ENCODE assay signal across 9 cellular contexts in genomic region chr7:471866-472639, GRCh38. TPM values are rescaled to one million over a fixed set of nuclear protein-coding genes. Genes with fewer than 3 reads are reported as not detected.
A peak's percentile ranks its signal among the peaks of the same experiment; 100 is the strongest.
DNase-seq lines count a peak whose midpoint lies in the region; ATAC-seq and TF ChIP-seq lines count a peak whose summit lies in the region.
"Had no signal": no experiment of that assay in that cellular context is flagged by ENCODE, and none has a peak within 500 bp of the region (broad histone marks: within the 10 kb centered on the region; RNA-seq: fewer than 3 reads in every experiment).

No MANE protein-coding gene starts in this region.

- peak; percentile 29 for ATAC-seq in activated naive CD8-positive, alpha-beta T cell treated with anti-CD3 and anti-CD28 coated beads, Interleukin-2, amount 50 U/mL, for 24 hours
- ATAC-seq in heart right ventricle (peak; percentile 67 to 94 (median 89)), HG03565 (IDR thresholded peaks at IDR 0.05; ENCODE audit: unreplicated experiment) (no peak), HG03439 (IDR thresholded peaks at IDR 0.05; ENCODE audit: unreplicated experiment) (no peak)

- WGBS in heart right ventricle, 2 donors, result 40 to 53% methylated on average over 26 of the region's 26 CpGs

- peak overlapping the region in 9 of 10 donors; percentile 17 to 72 (median 53) for H3K27ac ChIP-seq in heart right ventricle

- DNase-seq in ELF-1 (ENCODE audit: low read depth, low spot score), result peak; percentile 57
- no peak for DNase-seq in activated naive CD8-positive, alpha-beta T cell treated with anti-CD3 and anti-CD28 coated beads, Interleukin-2, amount 50 U/mL, for 24 hours
- peak; percentile 83 to 84 for DNase-seq in heart right ventricle
- peak; percentile 83 for DNase-seq in renal cortical epithelial cell (ENCODE audit: low read depth)
- no peak for DNase-seq in stimulated activated CD8-positive, alpha-beta memory T cell treated with anti-CD3 and anti-CD28 coated beads, Interleukin-4, amount 100 ng/mL, for 48 hours
- DNase-seq in NOMO-1 treated with dmso at 0.1 percent for 144 hours (lab: John Stamatoyannopoulos, UW; ENCODE audit: unreplicated experiment), result no peak
- DNase-seq: NCI-H526 treated with DMSO at 0.1 percent for 48 hours had no signal

- H3K9me3 Mint-ChIP-seq in activated naive CD8-positive, alpha-beta T cell treated with anti-CD3 and anti-CD28 coated beads, Interleukin-2, amount 50 U/mL, for 24 hours, result peaks cover 17% of the 10 kb centered on the region

- no peak overlapping the region for H3K4me3 ChIP-seq in heart right ventricle

- no peak overlapping the region for H3K4me3 Mint-ChIP-seq in activated naive CD8-positive, alpha-beta T cell treated with anti-CD3 and anti-CD28 coated beads, Interleukin-2, amount 50 U/mL, for 24 hours

- no peak overlapping the region for H3K27ac Mint-ChIP-seq in activated naive CD8-positive, alpha-beta T cell treated with anti-CD3 and anti-CD28 coated beads, Interleukin-2, amount 50 U/mL, for 24 hours

- no peaks in the 10 kb centered on the region for H3K36me3 Mint-ChIP-seq in activated naive CD8-positive, alpha-beta T cell treated with anti-CD3 and anti-CD28 coated beads, Interleukin-2, amount 50 U/mL, for 24 hours (ENCODE audit: low read depth)

- peaks cover 12% of the 10 kb centered on the region for H3K4me1 Mint-ChIP-seq in activated naive CD8-positive, alpha-beta T cell treated with anti-CD3 and anti-CD28 coated beads, Interleukin-2, amount 50 U/mL, for 24 hours

- TF ChIP-seq CTCF in heart right ventricle (IDR thresholded peaks at IDR 0.05), result no peak

- H3K27me3 Mint-ChIP-seq in activated naive CD8-positive, alpha-beta T cell treated with anti-CD3 and anti-CD28 coated beads, Interleukin-2, amount 50 U/mL, for 24 hours, result no peaks in the 10 kb centered on the region

- H3K4me1 ChIP-seq in heart right ventricle, result peaks cover 6 to 25% (median 13%) of the 10 kb centered on the region in 9 donors

- H3K36me3 ChIP-seq in heart right ventricle, result no peaks in the 10 kb centered on the region

- intact Hi-C loops in heart right ventricle (cut with DNase I), result no loop called here

- peaks cover 0 to 23% (median 3%) of the 10 kb centered on the region in 11 donors for H3K9me3 ChIP-seq in heart right ventricle

- no peaks in the 10 kb centered on the region for H3K27me3 ChIP-seq in heart right ventricle

RNA-seq across cellular contexts. Expression of gene PDGFA, which starts 47.6 kb away (rescaled TPM):
- total RNA-seq in heart right ventricle, result 10 to 100 TPM; 16.7 to 38.5 (median 27.9) TPM
- polyA plus RNA-seq in heart right ventricle, result 10 to 100 TPM; 14.3 to 18.3 TPM
- total RNA-seq in renal cortical epithelial cell, result 33.5 and 54.3 TPM in 2 replicates

Comparison
In these comparisons a context has a peak if more than half of its experiments do, and no peak if none do; other contexts are left out.
1. DNase-seq: peak in ELF-1 (single experiment), heart right ventricle (2 of 2) and renal cortical epithelial cell (single experiment); none in activated naive CD8-positive, alpha-beta T cell treated with anti-CD3 and anti-CD28 coated beads, Interleukin-2, amount 50 U/mL, for 24 hours (single experiment), stimulated activated CD8-positive, alpha-beta memory T cell treated with anti-CD3 and anti-CD28 coated beads, Interleukin-4, amount 100 ng/mL, for 48 hours (single experiment) and NOMO-1 treated with dmso at 0.1 percent for 144 hours (single experiment).
2. ATAC-seq: peak in activated naive CD8-positive, alpha-beta T cell treated with anti-CD3 and anti-CD28 coated beads, Interleukin-2, amount 50 U/mL, for 24 hours (single experiment) and heart right ventricle (8 of 8); none in HG03565 (single experiment) and HG03439 (single experiment).